ENCODE assay signal across 18 cellular contexts in the genomic region with DNA sequence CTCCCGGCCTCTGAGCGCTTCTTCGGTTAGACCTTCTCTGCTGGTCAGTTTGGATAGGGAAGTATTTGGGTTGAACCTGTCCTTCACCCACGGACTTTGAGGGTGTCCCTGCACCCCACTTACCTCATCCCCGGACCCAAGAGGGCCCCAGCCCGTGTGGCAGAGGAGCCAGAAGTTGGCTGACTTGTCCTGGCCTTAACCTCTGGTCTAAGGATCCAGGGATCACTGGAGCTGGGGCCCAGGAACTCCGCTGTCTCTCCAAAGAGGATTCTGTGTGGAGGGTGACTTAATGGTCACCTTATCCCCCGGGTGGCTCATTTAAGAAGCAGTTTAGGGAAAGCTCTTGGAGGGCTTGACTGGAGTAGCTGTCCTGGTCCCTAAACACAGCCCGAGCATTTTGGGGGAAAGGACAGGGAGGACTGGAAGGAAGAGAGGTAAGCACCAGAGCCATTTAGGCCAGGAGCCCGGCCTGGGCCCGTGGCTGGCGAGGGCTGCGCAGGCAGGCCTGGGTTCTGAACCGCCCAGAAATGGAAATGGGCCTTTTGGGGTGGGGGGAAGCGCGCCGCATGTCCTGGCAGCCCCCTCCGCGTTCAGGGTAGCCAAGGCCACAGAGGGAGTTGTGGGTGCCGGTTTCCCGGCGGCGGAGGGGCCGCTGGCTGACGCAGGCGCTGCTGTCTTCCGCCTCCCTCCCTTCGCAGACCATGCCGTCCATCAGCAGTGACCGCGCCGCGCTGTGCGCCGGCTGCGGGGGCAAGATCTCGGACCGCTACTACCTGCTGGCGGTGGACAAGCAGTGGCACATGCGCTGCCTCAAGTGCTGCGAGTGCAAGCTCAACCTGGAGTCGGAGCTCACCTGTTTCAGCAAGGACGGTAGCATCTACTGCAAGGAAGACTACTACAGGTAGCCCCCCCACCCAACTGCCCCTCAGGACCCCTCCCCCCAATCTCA. TPM values are rescaled to one million over a fixed set of nuclear protein-coding genes. Genes with fewer than 3 reads are reported as not detected.
DNase-seq lines count a peak whose midpoint lies in the region; ATAC-seq, FAIRE-seq and TF ChIP-seq lines count a peak whose summit lies in the region.
"Had no signal": no experiment of that assay in that cellular context is flagged by ENCODE, and none has a peak within 500 bp of the region (broad histone marks: within the 10 kb centered on the region; RNA-seq: fewer than 3 reads in every experiment).

No MANE protein-coding gene starts in this region.

- ATAC-seq in GM12878 (no peak), GM21381 (IDR thresholded peaks at IDR 0.05; ENCODE audit: unreplicated experiment) (no peak)
- ATAC-seq: sciatic nerve; stimulated activated naive CD8-positive, alpha-beta T cell treated with anti-CD3 and anti-CD28 coated beads, Interleukin-15, Interleukin-2, amounts not matched to agents 100 U/mL and 50 U/mL, for 24 hours had no signal

- H3K79me2 ChIP-seq in GM12878 (ENCODE audit: control insufficient read depth, insufficient read depth, low read length): no peaks in the 10 kb centered on the region; the same call in 1 of the 2 replicates

- H3K9ac ChIP-seq in GM12878 (ENCODE audit: control insufficient read depth, insufficient read depth, low read length): no peak overlapping the region

- H3K36me3 ChIP-seq in GM12878 (ENCODE audit: control insufficient read depth in 2 of 2, insufficient read depth in 2 of 2, low read length in 1 of 2): peaks cover 0 to 1% of the 10 kb centered on the region in 2 experiments; a peak in 1 of 4 replicates

- peaks cover 62% of the 10 kb centered on the region for H3K4me1 Mint-ChIP-seq in CD14-positive monocyte
- H3K4me1 Mint-ChIP-seq in nephron: peaks cover 34% of the 10 kb centered on the region

- peaks cover 18% of the 10 kb centered on the region for H3K4me1 ChIP-seq in GM12878 (ENCODE audit: control insufficient read depth, insufficient read depth, low read length)

- POLR2A ChIA-PET in GM12878 (lab: Charles Lee): interaction anchor here (0.6 to 1.4 kb wide), 6 partner anchors 11 to 251 kb away, joined by 3 to 7 read pairs (median 4); no protein-coding TSS in a partner anchor

- no peak overlapping the region for H2AFZ ChIP-seq in GM12878 (ENCODE audit: control insufficient read depth, low read depth, low read length)

- SMC1A ChIA-PET in GM12878 (lab: Charles Lee; ENCODE audit: uncharacterized antibody, unreplicated experiment): interaction anchor here (0.7 to 2.0 kb wide), 5 partner anchors 9 to 304 kb away, joined by 3 to 14 read pairs (median 4); no protein-coding TSS in a partner anchor

- no peak for TF ChIP-seq POLR2A in GM12878 (IDR thresholded peaks at IDR 0.05; ENCODE audit: low read depth, low read length)

- peak overlapping the region; percentile 73 to 90 for H3K4me3 Mint-ChIP-seq in CD14-positive monocyte
- H3K4me3 Mint-ChIP-seq in nephron: peak overlapping the region; percentile 50 to 77 (median 52)

- H4K20me1 ChIP-seq in GM12878 (ENCODE audit: control insufficient read depth, insufficient read depth): 0 out of 2 replicates have a peak, but pooled peaks cover 4% of the 10 kb centered on the region

- no peak for DNase-seq in CD14-positive monocyte (ENCODE audit: low spot score)
- DNase-seq in ELF-1 (ENCODE audit: low read depth, low spot score): peak; percentile 61
- DNase-seq in GM12878 (ENCODE audit: low read depth, low spot score): no peak
- DNase-seq in Kasumi-1 (lab: John Stamatoyannopoulos, UW): no peak
- no peak for DNase-seq in NCI-H2171 treated with DMSO at 0.1 percent for 48 hours (lab: John Stamatoyannopoulos, UW)
- DNase-seq: erythroblast; kidney glomerular epithelial cell; NCI-H1048; NCI-H345; stimulated activated naive CD8-positive, alpha-beta T cell treated with anti-CD3 and anti-CD28 coated beads, Interleukin-15, Interleukin-2, amounts not matched to agents 100 U/mL and 50 U/mL, for 24 hours had no signal

- no peak for TF ChIP-seq EP300 in GM12878 (IDR thresholded peaks at IDR 0.05; ENCODE audit: borderline replicate concordance in 1 of 2, control insufficient read depth in 1 of 2, low read depth in 2 of 2, low read length in 2 of 2)

- BruUV-seq in GM12878 (replicated peaks; lab: Mats Ljungman, UMichigan): no TSS peak

- H3K9me3 Mint-ChIP-seq in CD14-positive monocyte (peaks cover 0 to 57% (median 38%) of the 10 kb centered on the region in 7 donors), nephron (peaks cover 4% of the 10 kb centered on the region)
- H3K9me3 Mint-ChIP-seq: activated T-helper 2 cell treated with anti-CD3 and anti-CD28 coated beads, Interferon-gamma antibody, Interleukin-2, Interleukin-4, amounts not matched to agents 10 μg/mL and 5 μg/mL and 100 μg/mL, durations not matched to agents 14 hours and 24 hours and 36 hours; central memory CD8-positive, alpha-beta T cell had no signal

- H3K36me3 Mint-ChIP-seq in CD14-positive monocyte (peaks cover 0 to 29% of the 10 kb centered on the region in 2 donors), nephron (ENCODE audit: low read depth) (no peaks in the 10 kb centered on the region)

- CTCF ChIA-PET in GM12878 (lab: Yijun Ruan, JAX): interaction anchor here (3.1 kb wide), 1 partner anchor 26 kb away, joined by 11 read pairs; no protein-coding TSS in a partner anchor

- H3K27me3 ChIP-seq in GM12878 (replicated peaks in 1 of 2; ENCODE audit: control insufficient read depth in 2 of 2, insufficient read depth in 2 of 2, low read length in 1 of 2): peaks cover 0 to 60% of the 10 kb centered on the region in 2 experiments; a peak in 2 of 4 replicates

- H3K9me3 ChIP-seq in GM12878 (replicated peaks; ENCODE audit: control insufficient read depth, insufficient read depth, low read length): no peaks in the 10 kb centered on the region; the same call in 2 of the 3 replicates

- no peak overlapping the region; the same call in 1 of the 2 replicates for H3K4me2 ChIP-seq in GM12878 (ENCODE audit: control insufficient read depth, insufficient read depth)

- H3K27me3 Mint-ChIP-seq in CD14-positive monocyte (ENCODE audit: low read depth in 3 of 3) (peaks cover 79 to 98% (median 91%) of the 10 kb centered on the region in 3 donors), nephron (ENCODE audit: low read depth) (peaks cover 95% of the 10 kb centered on the region)

- in situ Hi-C loops in GM12878 (cut with MboI): no loop called here

- H3K27ac ChIP-seq in GM12878 (ENCODE audit: control insufficient read depth, insufficient read depth): no peak overlapping the region

- RAD21 ChIA-PET in GM12878 (lab: Charles Lee; ENCODE audit: unreplicated experiment): interaction anchor here (0.7 to 4.3 kb wide), 5 partner anchors 9 to 244 kb away, joined by 3 to 17 read pairs (median 4); no protein-coding TSS in a partner anchor

- TF ChIP-seq RAD21 in GM12878 (IDR thresholded peaks at IDR 0.05; ENCODE audit: insufficient read depth, low read depth, low read length): 0 out of 2 replicates have a peak, but pooled peaks have one; percentile 4

- 32% methylated on average over 38 of the region's 43 CpGs for WGBS in GM12878 (ENCODE audit: insufficient coverage, insufficient replicate concordance, low lambda C conversion rate, missing lambda C conversion rate)

- FAIRE-seq in GM12878 (lab: Jason Lieb, UNC): no peak
- FAIRE-seq: G401.6 had no signal

- H3K27ac Mint-ChIP-seq in CD14-positive monocyte: no peak overlapping the region
- H3K27ac Mint-ChIP-seq in nephron: no peak overlapping the region
- H3K27ac Mint-ChIP-seq: activated T-helper 2 cell treated with anti-CD3 and anti-CD28 coated beads, Interferon-gamma antibody, Interleukin-2, Interleukin-4, amounts not matched to agents 10 μg/mL and 5 μg/mL and 100 μg/mL, durations not matched to agents 14 hours and 24 hours and 36 hours had no signal

- no peak overlapping the region for H3K4me3 ChIP-seq in GM12878

- TF ChIP-seq CTCF in CD14-positive monocyte (IDR thresholded peaks at IDR 0.05) (no peak), GM12878 (IDR thresholded peaks at IDR 0.05 in 2 of 3, conservative IDR thresholded peaks at IDR 0.05 in 1 of 3; ENCODE audit: control insufficient read depth in 2 of 3, extremely low read depth in 1 of 3, insufficient read depth in 1 of 3, low read depth in 3 of 3, low read length in 3 of 3) (no peak), nephron (IDR thresholded peaks at IDR 0.05; ENCODE audit: unreplicated experiment in 3 of 3) (no peak)

- intact Hi-C loops in CD14-positive monocyte (cut with micrococcal nuclease) (no loop called here), GM12878 (cut with micrococcal nuclease; ENCODE audit: unreplicated experiment) (no loop called here)

TF ChIP-seq in GM12878, 131 proteins besides CTCF, POLR2A, EP300 and RAD21 (continues in another document):
- no peak for TF ChIP-seq MEF2B (IDR thresholded peaks at IDR 0.05; ENCODE audit: partially characterized antibody, poor library complexity, severe bottlenecking)

RNA-seq across cellular contexts. Expression of a gene that starts 2.0 kb away (rescaled TPM):
- polyA plus RNA-seq in CD14-positive monocyte: not detected
- 34.7 and 38.5 TPM in 2 replicates for total RNA-seq in GM12878 (2013; cell fraction: nucleolus; rRNA removed)
- 6.0 and 8.0 TPM in 2 replicates for total RNA-seq in GM12878 (2014; rRNA removed)
- 3.3 TPM in 2 replicates for total RNA-seq in GM12878 (2014; rRNA removed; fragmentation: Illumina TruSeq; extraction: Trizol)
- 9.0 and 10.3 TPM in 2 replicates for total RNA-seq in GM12878 (2021)
- 1.1 TPM for polyA plus RNA-seq in GM12878 (2011; ENCODE audit: low read depth)
- 46.5 and 69.8 TPM in 2 replicates for polyA plus RNA-seq in GM12878 (2011; rRNA removed)
- 109 and 126 TPM in 2 replicates for polyA plus RNA-seq in GM12878 (2011; cell fraction: cytosol; rRNA removed)
- 225 and 243 TPM in 2 replicates for polyA plus RNA-seq in GM12878 (2011; cell fraction: nucleus; rRNA removed)
- polyA plus RNA-seq in GM12878 (2012): 1.7 and 4.5 TPM in 2 replicates
- 3.6 and 6.0 TPM in 2 replicates for polyA plus RNA-seq in GM12878 (2014; fragmentation: Illumina TruSeq; extraction: Trizol)
- polyA plus RNA-seq in GM12878 (2014; fragmentation: Nextera tagmentation; extraction: Ambion mirVana): 1 to 10 TPM in 1 of 2 experiments, under 1 TPM in 1; 0.82 to 2.6 TPM
- polyA plus RNA-seq in GM12878 (2014; rRNA removed): 7.6 and 14.2 TPM in 2 replicates
- polyA plus RNA-seq in GM12878 (2016; fragmentation: Nextera tagmentation; extraction: Ambion mirVana): 1 to 10 TPM; 2.6 to 4.6 TPM
- polyA minus RNA-seq in GM12878 (2011; rRNA and poly(A)+ RNA removed): 38.6 and 76.6 TPM in 2 replicates
- polyA minus RNA-seq in GM12878 (2011; cell fraction: cytosol; rRNA and poly(A)+ RNA removed): 49.9 and 53.2 TPM in 2 replicates
- 34.7 and 46.5 TPM in 2 replicates for polyA minus RNA-seq in GM12878 (2011; cell fraction: nucleus; rRNA and poly(A)+ RNA removed)
- total RNA-seq: activated T-helper 2 cell treated with anti-CD3 and anti-CD28 coated beads, Interferon-gamma antibody, Interleukin-2, Interleukin-4, amounts not matched to agents 10 μg/mL and 5 μg/mL and 100 μg/mL, durations not matched to agents 14 hours and 24 hours and 36 hours; HT1080; OCI-LY7; sciatic nerve had no signal
